Comparison of ENCODE assay signal across 1 cellular context in genomic region chr3:44648564-44649229, GRCh38.
A peak's percentile ranks its signal among the peaks of the same experiment; 100 is the strongest.
TF ChIP-seq lines count a peak whose summit lies in the region.

ZNF35 (plus strand) TSS chr3:44648732; CDS start chr3:44651068, 2,336 bp downstream.

TF ChIP-seq in K562, 482 proteins besides CTCF, POLR2A, EP300 and RAD21 (continued from another document and continues in another):
- TF ChIP-seq ETS1 (conservative IDR thresholded peaks at IDR 0.05; ENCODE audit: control insufficient read depth, low read depth, low read length) (peak; percentile 90), BRF2 (IDR thresholded peaks at IDR 0.05; ENCODE audit: borderline replicate concordance, insufficient read depth, insufficient read length) (no peak), CGGBP1 (CRISPR knock-in tag; IDR thresholded peaks at IDR 0.05) (no peak), FUS (optimal IDR thresholded peaks at IDR 0.05; ENCODE audit: low read depth, low read length) (no peak), CREB3 (tag; conservative IDR thresholded peaks at IDR 0.05; ENCODE audit: low read depth) (no peak), ZNF232 (CRISPR knock-in tag; IDR thresholded peaks at IDR 0.05) (no peak), ZNF121 (CRISPR knock-in tag; conservative IDR thresholded peaks at IDR 0.05) (no peak; the same call in 1 of the 2 replicates), SIN3A (IDR thresholded peaks at IDR 0.05; ENCODE audit: borderline replicate concordance in 2 of 2, control insufficient read depth in 1 of 2, low read depth in 2 of 2, low read length in 2 of 2) (peak; percentile 66 to 93; a peak in 2 of 4 replicates), ZNF57 (CRISPR knock-in tag; IDR thresholded peaks at IDR 0.05) (no peak), SMC3 (conservative IDR thresholded peaks at IDR 0.05; ENCODE audit: insufficient read depth, low read depth, low read length) (no peak), SAP30 (IDR thresholded peaks at IDR 0.05; ENCODE audit: borderline replicate concordance, insufficient read depth, low read depth, low read length, poor library complexity, severe bottlenecking) (peak; percentile 76), MLX (CRISPR knock-in tag; conservative IDR thresholded peaks at IDR 0.05) (no peak), SNAPC5 (CRISPR knock-in tag; IDR thresholded peaks at IDR 0.05) (no peak), PKNOX1 (IDR thresholded peaks at IDR 0.05) (peak; percentile 61), SIX5 (IDR thresholded peaks at IDR 0.05; ENCODE audit: borderline replicate concordance in 1 of 2, insufficient read depth in 1 of 2, low read depth in 1 of 2, low read length in 2 of 2) (peak in 1 of 2 experiments; percentile 26; a peak in 1 of 4 replicates), ZBTB2 (IDR thresholded peaks at IDR 0.05) (no peak), GABPB2 (CRISPR knock-in tag; conservative IDR thresholded peaks at IDR 0.05) (no peak), NCOR1 (IDR thresholded peaks at IDR 0.05) (no peak), MIER1 (IDR thresholded peaks at IDR 0.05; ENCODE audit: low read depth) (0 out of 2 replicates have a peak, but pooled peaks have one; percentile 33), ZNF592 (IDR thresholded peaks at IDR 0.05) (no peak), KAT2B (IDR thresholded peaks at IDR 0.05; ENCODE audit: low read depth, low read length) (no peak), ZNF124 (CRISPR knock-in tag; IDR thresholded peaks at IDR 0.05) (no peak), CSDE1 (IDR thresholded peaks at IDR 0.05) (no peak), NBN (IDR thresholded peaks at IDR 0.05; ENCODE audit: low read depth) (no peak), MYNN (IDR thresholded peaks at IDR 0.05) (0 out of 2 replicates have a peak, but pooled peaks have one; percentile 24), MYNN (CRISPR knock-in tag; IDR thresholded peaks at IDR 0.05) (no peak), TAL1 (IDR thresholded peaks at IDR 0.05) (0 out of 2 replicates have a peak, but pooled peaks have one; percentile 3), ATF7 (IDR thresholded peaks at IDR 0.05) (peak; percentile 70), ZNF431 (CRISPR knock-in tag; IDR thresholded peaks at IDR 0.05) (0 out of 2 replicates have a peak, but pooled peaks have one; percentile 52), ZNF395 (CRISPR knock-in tag; IDR thresholded peaks at IDR 0.05) (peak; percentile 57; the same call in 1 of the 2 replicates), RFX7 (CRISPR knock-in tag; IDR thresholded peaks at IDR 0.05) (no peak), SMAD1 (IDR thresholded peaks at IDR 0.05; ENCODE audit: low read depth, low read length, partially characterized antibody) (no peak), PCBP1 (IDR thresholded peaks at IDR 0.05; ENCODE audit: low read depth, low read length, poor library complexity, severe bottlenecking) (no peak), ZC3H4 (CRISPR knock-in tag; IDR thresholded peaks at IDR 0.05; ENCODE audit: borderline replicate concordance) (no peak), ESRRA (IDR thresholded peaks at IDR 0.05; ENCODE audit: borderline replicate concordance, low read depth) (0 out of 2 replicates have a peak, but pooled peaks have one; percentile 22), GATAD2B (IDR thresholded peaks at IDR 0.05; ENCODE audit: borderline replicate concordance) (no peak), HOMEZ (CRISPR knock-in tag; IDR thresholded peaks at IDR 0.05) (no peak), DMBX1 (CRISPR knock-in tag; IDR thresholded peaks at IDR 0.05; ENCODE audit: borderline replicate concordance) (no peak), CREB5 (CRISPR knock-in tag; IDR thresholded peaks at IDR 0.05) (no peak), FOXP4 (CRISPR knock-in tag; IDR thresholded peaks at IDR 0.05; ENCODE audit: borderline replicate concordance) (peak; percentile 82; the same call in 1 of the 2 replicates), RUNX1 (IDR thresholded peaks at IDR 0.05; ENCODE audit: low read depth) (no peak)
